ENCODE assay signal across 22 cellular contexts in genomic region chr3:150682819-150683218, GRCh38. TPM values are rescaled to one million over a fixed set of nuclear protein-coding genes. Genes with fewer than 3 reads are reported as not detected.
"Had no signal": no experiment of that assay in that cellular context is flagged by ENCODE, and none has a peak within 500 bp of the region (broad histone marks: within the 10 kb centered on the region; RNA-seq: fewer than 3 reads in every experiment).

No MANE protein-coding gene starts in this region.

- H3K4me3 ChIP-seq: coronary artery, dorsolateral prefrontal cortex, hepatocyte, prostate gland had no signal

- H3K9ac ChIP-seq: parathyroid adenoma had no signal

- DNase-seq: dorsolateral prefrontal cortex; effector CD8-positive, alpha-beta T cell; foreskin melanocyte; head of caudate nucleus; kidney; left colon; mammary epithelial cell; naive thymus-derived CD4-positive, alpha-beta T cell; nephron progenitor cell; retina; stimulated activated naive CD4-positive, alpha-beta T cell treated with Interleukin-2 at 50 U/mL for 16 hours; trophoblast cell had no signal

- ATAC-seq: left colon; naive thymus-derived CD4-positive, alpha-beta T cell; sciatic nerve had no signal

- H3K79me2 ChIP-seq: hepatocyte, parathyroid adenoma had no signal

- H3K4me3 Mint-ChIP-seq: naive thymus-derived CD4-positive, alpha-beta T cell; nephron progenitor cell had no signal

- H3K27ac Mint-ChIP-seq: naive thymus-derived CD4-positive, alpha-beta T cell; nephron progenitor cell had no signal

- H3K4me2 ChIP-seq: hepatocyte had no signal

- H3K4me1 ChIP-seq: parathyroid adenoma, prostate gland had no signal

- H3K36me3 ChIP-seq: prostate gland had no signal

- H3K27ac ChIP-seq: coronary artery, dorsolateral prefrontal cortex, hepatocyte, parathyroid adenoma, prostate gland had no signal

- H3K4me1 Mint-ChIP-seq: nephron progenitor cell had no signal

- H2AFZ ChIP-seq: hepatocyte, parathyroid adenoma had no signal

- H3K27me3 ChIP-seq: dorsolateral prefrontal cortex, hepatocyte had no signal

- H3K9me3 ChIP-seq: prostate gland had no signal

RNA-seq across cellular contexts. Expression of gene ERICH6, which starts 20.9 kb away (rescaled TPM):
- total RNA-seq: hepatocyte, left colon, lower leg skin, mammary epithelial cell, omental fat pad, skeletal muscle tissue had no signal
- polyA plus RNA-seq: esophagus; hepatocyte; naive thymus-derived CD4-positive, alpha-beta T cell; urinary bladder had no signal
